1 cellular context compared by ENCODE assay signal in the genomic region with DNA sequence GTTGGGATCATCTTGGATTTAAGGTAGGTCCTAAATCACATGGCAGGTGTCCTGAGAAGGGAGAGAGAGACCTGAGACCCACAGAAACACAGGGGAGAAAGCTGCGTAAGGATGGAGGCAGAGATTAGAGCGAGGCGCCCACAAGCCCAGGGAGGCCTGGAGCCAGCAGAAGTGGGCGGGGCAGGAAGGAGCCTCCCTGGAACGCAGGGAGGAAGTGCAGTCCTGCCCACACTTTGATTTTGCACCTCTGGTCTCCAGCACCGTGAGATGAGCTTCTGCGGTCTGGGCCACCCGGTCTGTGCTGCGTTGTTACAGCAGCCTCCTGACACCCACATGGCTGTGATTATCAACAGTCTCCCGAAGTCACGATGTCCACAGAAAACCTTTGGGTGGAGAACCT.
TF ChIP-seq lines count a peak whose summit lies in the region.

No MANE protein-coding gene starts in this region.

TF ChIP-seq in WTC11, 78 proteins besides CTCF, POLR2A, EP300 and RAD21:
- no peak for TF ChIP-seq SOX15 (CRISPR knock-in tag; IDR thresholded peaks at IDR 0.05)
- TF ChIP-seq FOXP4 (CRISPR knock-in tag; IDR thresholded peaks at IDR 0.05), result no peak
- no peak for TF ChIP-seq NR3C1 (CRISPR knock-in tag; conservative IDR thresholded peaks at IDR 0.05; ENCODE audit: low read depth)
- TF ChIP-seq, protein P1, sequence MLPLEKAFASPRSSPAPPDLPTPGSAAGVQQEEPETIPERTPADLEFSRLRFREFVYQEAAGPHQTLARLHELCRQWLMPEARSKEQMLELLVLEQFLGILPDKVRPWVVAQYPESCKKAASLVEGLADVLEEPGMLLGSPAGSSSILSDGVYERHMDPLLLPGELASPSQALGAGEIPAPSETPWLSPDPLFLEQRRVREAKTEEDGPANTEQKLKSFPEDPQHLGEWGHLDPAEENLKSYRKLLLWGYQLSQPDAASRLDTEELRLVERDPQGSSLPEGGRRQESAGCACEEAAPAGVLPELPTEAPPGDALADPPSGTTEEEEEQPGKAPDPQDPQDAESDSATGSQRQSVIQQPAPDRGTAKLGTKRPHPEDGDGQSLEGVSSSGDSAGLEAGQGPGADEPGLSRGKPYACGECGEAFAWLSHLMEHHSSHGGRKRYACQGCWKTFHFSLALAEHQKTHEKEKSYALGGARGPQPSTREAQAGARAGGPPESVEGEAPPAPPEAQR (CRISPR knock-in tag; IDR thresholded peaks at IDR 0.05), result no peak
- TF ChIP-seq, protein P2, sequence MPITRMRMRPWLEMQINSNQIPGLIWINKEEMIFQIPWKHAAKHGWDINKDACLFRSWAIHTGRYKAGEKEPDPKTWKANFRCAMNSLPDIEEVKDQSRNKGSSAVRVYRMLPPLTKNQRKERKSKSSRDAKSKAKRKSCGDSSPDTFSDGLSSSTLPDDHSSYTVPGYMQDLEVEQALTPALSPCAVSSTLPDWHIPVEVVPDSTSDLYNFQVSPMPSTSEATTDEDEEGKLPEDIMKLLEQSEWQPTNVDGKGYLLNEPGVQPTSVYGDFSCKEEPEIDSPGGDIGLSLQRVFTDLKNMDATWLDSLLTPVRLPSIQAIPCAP (CRISPR knock-in tag; IDR thresholded peaks at IDR 0.05), result no peak
- TF ChIP-seq, protein P3, sequence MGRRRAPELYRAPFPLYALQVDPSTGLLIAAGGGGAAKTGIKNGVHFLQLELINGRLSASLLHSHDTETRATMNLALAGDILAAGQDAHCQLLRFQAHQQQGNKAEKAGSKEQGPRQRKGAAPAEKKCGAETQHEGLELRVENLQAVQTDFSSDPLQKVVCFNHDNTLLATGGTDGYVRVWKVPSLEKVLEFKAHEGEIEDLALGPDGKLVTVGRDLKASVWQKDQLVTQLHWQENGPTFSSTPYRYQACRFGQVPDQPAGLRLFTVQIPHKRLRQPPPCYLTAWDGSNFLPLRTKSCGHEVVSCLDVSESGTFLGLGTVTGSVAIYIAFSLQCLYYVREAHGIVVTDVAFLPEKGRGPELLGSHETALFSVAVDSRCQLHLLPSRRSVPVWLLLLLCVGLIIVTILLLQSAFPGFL (CRISPR knock-in tag; IDR thresholded peaks at IDR 0.05; ENCODE audit: borderline replicate concordance), result no peak
- no peak for TF ChIP-seq ZBTB21 (CRISPR knock-in tag; IDR thresholded peaks at IDR 0.05; ENCODE audit: borderline replicate concordance)
- TF ChIP-seq GTF2I (CRISPR knock-in tag; conservative IDR thresholded peaks at IDR 0.05), result no peak
- no peak for TF ChIP-seq ELF4 (CRISPR knock-in tag; IDR thresholded peaks at IDR 0.05; ENCODE audit: low read depth)
- TF ChIP-seq ZNF532 (CRISPR knock-in tag; IDR thresholded peaks at IDR 0.05; ENCODE audit: borderline replicate concordance), result no peak
- TF ChIP-seq NFYB (CRISPR knock-in tag; conservative IDR thresholded peaks at IDR 0.05; ENCODE audit: low read depth), result no peak
- no peak for TF ChIP-seq PRDM15 (CRISPR knock-in tag; IDR thresholded peaks at IDR 0.05)
- no peak for TF ChIP-seq FOXK1 (CRISPR knock-in tag; IDR thresholded peaks at IDR 0.05)
- no peak for TF ChIP-seq KAT7 (CRISPR knock-in tag; IDR thresholded peaks at IDR 0.05; ENCODE audit: borderline replicate concordance)
- no peak for TF ChIP-seq ZNF671 (CRISPR knock-in tag; IDR thresholded peaks at IDR 0.05)
- no peak for TF ChIP-seq CDX4 (CRISPR knock-in tag; IDR thresholded peaks at IDR 0.05; ENCODE audit: borderline replicate concordance)
- no peak for TF ChIP-seq ATF1 (CRISPR knock-in tag; IDR thresholded peaks at IDR 0.05)
- no peak for TF ChIP-seq ZNF423 (CRISPR knock-in tag; IDR thresholded peaks at IDR 0.05)
- TF ChIP-seq CREM (CRISPR knock-in tag; IDR thresholded peaks at IDR 0.05), result no peak
